11 cellular contexts compared by ENCODE assay signal in the genomic region with DNA sequence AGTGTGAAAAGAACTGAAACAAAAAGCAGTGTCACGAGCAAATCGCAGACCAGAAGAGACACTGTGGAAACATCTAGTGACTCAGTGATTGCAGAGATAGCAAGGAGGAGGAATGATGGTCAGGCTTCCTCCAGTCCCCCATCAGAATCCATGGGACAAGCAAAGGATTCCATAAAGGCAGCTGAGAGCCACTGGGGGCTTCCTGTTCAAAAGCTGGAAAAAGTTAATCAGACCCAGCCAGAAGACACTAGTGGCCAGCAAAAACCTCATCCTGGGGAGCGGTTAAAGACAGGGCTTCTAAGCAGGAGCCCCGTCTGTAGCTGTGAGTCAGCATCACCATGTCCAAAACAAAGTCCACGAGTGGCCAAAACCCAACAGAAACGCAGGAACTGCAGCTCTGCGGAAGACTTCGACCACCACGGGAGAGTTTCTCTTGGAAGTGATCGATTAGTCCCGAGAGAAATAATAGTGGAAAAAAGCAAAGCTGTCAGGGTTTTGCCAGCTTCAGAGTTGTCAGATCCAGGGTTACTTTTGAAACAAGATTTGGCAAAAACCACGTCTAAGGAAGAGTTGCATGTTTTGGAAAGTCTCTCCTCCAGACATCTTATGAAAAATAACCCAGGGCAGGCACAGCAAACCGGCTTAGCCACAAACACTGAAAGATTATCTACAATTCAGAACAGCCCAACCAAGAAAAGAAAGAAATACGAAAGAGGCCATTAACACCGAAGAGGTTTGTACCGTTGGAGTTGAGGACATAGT. TPM values are rescaled to one million over a fixed set of nuclear protein-coding genes. Genes with fewer than 3 reads are reported as not detected.
DNase-seq lines count a peak whose midpoint lies in the region; ATAC-seq and TF ChIP-seq lines count a peak whose summit lies in the region.
"Had no signal": no experiment of that assay in that cellular context is flagged by ENCODE, and none has a peak within 500 bp of the region (broad histone marks: within the 10 kb centered on the region; RNA-seq: fewer than 3 reads in every experiment).

No MANE protein-coding gene starts in this region.

- WGBS in smooth muscle cell (ENCODE audit: low lambda C conversion rate): 18% methylated on average over 16 of the region's 16 CpGs

- H2AFZ ChIP-seq in smooth muscle cell (ENCODE audit: low read depth): peak overlapping the region; percentile 23

- ATAC-seq in left lung (peak; percentile 72), HG03469 (IDR thresholded peaks at IDR 0.05; ENCODE audit: unreplicated experiment) (no peak)
- ATAC-seq in CD8-positive, alpha-beta T cell: no peak

- H3K9me3 ChIP-seq in left lung (no peaks in the 10 kb centered on the region), smooth muscle cell (replicated peaks; ENCODE audit: low read depth) (no peaks in the 10 kb centered on the region)
- H3K9me3 ChIP-seq in CD8-positive, alpha-beta T cell (ENCODE audit: low read length): no peaks in the 10 kb centered on the region
- H3K9me3 ChIP-seq: upper lobe of left lung had no signal

- H3K4me3 ChIP-seq in left lung (no peak overlapping the region), smooth muscle cell (peak overlapping the region; percentile 3)
- H3K4me3 ChIP-seq in CD8-positive, alpha-beta T cell (ENCODE audit: low read depth, low read length): no peak overlapping the region
- H3K4me3 ChIP-seq: upper lobe of left lung had no signal

- peak overlapping the region; percentile 93 for H3K27ac Mint-ChIP-seq in chondrocyte (ENCODE audit: unreplicated experiment)
- no peak overlapping the region for H3K27ac Mint-ChIP-seq in CD8-positive, alpha-beta T cell
- H3K27ac Mint-ChIP-seq: CD8-positive, alpha-beta memory T cell had no signal

- H3F3A ChIP-seq in smooth muscle cell (ENCODE audit: low read depth): peaks cover 34% of the 10 kb centered on the region

- H3K27me3 ChIP-seq in left lung: no peaks in the 10 kb centered on the region
- no peaks in the 10 kb centered on the region for H3K27me3 ChIP-seq in smooth muscle cell (ENCODE audit: low read depth)
- H3K27me3 ChIP-seq in CD8-positive, alpha-beta T cell (ENCODE audit: insufficient read depth, low read length): no peaks in the 10 kb centered on the region
- H3K27me3 ChIP-seq: upper lobe of left lung had no signal

- POLR2A ChIA-PET in CD8-positive, alpha-beta T cell (lab: Charles Lee): interaction anchor here (0.6 kb wide), 1 partner anchor 43 kb away, joined by 3 read pairs; no protein-coding TSS in a partner anchor

- H3K27ac ChIP-seq in left lung (peak overlapping the region in 1 of 2 donors; percentile 61), smooth muscle cell (ENCODE audit: low read depth) (peak overlapping the region; percentile 96)
- no peak overlapping the region for H3K27ac ChIP-seq in CD8-positive, alpha-beta T cell (ENCODE audit: low read depth, low read length)

- DNase-seq in M059J (ENCODE audit: low read depth) (peak; percentile 69), chondrocyte (ENCODE audit: low spot score) (no peak), left lung (peak in 1 of 2 donors; percentile 49), smooth muscle cell (lab: John Stamatoyannopoulos, UW; ENCODE audit: unreplicated experiment) (peak; percentile 13)
- DNase-seq in activated CD8-positive, alpha-beta memory T cell treated with anti-CD3 and anti-CD28 coated beads, Interleukin-2, amount 50 U/mL, for 48 hours: no peak
- DNase-seq in CD8-positive, alpha-beta T cell: no peak
- no peak for DNase-seq in activated CD4-positive, alpha-beta T cell treated with anti-CD3 and anti-CD28 coated beads for 1 hour
- DNase-seq: CD8-positive, alpha-beta memory T cell; stimulated activated CD4-positive, alpha-beta T cell treated with anti-CD3 and anti-CD28 coated beads, Interleukin-2, amount 100 ng/mL, for 48 hours; upper lobe of left lung had no signal

- no peaks in the 10 kb centered on the region for H4K20me1 ChIP-seq in smooth muscle cell (ENCODE audit: low read depth)

- peak overlapping the region; percentile 78 for H3K9ac ChIP-seq in smooth muscle cell (ENCODE audit: low read depth)

- H3K27me3 Mint-ChIP-seq in chondrocyte (ENCODE audit: low read depth): no peaks in the 10 kb centered on the region
- no peaks in the 10 kb centered on the region for H3K27me3 Mint-ChIP-seq in CD8-positive, alpha-beta T cell (ENCODE audit: low read depth)
- H3K27me3 Mint-ChIP-seq: CD8-positive, alpha-beta memory T cell had no signal

- H3K36me3 ChIP-seq in left lung (no peaks in the 10 kb centered on the region), smooth muscle cell (ENCODE audit: low read depth) (no peaks in the 10 kb centered on the region)
- no peaks in the 10 kb centered on the region for H3K36me3 ChIP-seq in CD8-positive, alpha-beta T cell (ENCODE audit: insufficient read depth, low read length)
- H3K36me3 ChIP-seq: upper lobe of left lung had no signal

- no peaks in the 10 kb centered on the region for H3K9me3 Mint-ChIP-seq in chondrocyte (ENCODE audit: low read depth)
- H3K9me3 Mint-ChIP-seq in CD8-positive, alpha-beta T cell: no peaks in the 10 kb centered on the region

- H3K4me3 Mint-ChIP-seq in chondrocyte (ENCODE audit: unreplicated experiment): peak overlapping the region; percentile 8
- no peak overlapping the region for H3K4me3 Mint-ChIP-seq in CD8-positive, alpha-beta T cell
- H3K4me3 Mint-ChIP-seq: CD8-positive, alpha-beta memory T cell had no signal

- H3K4me1 Mint-ChIP-seq in chondrocyte (ENCODE audit: low read depth): peaks cover 95% of the 10 kb centered on the region
- H3K4me1 Mint-ChIP-seq in CD8-positive, alpha-beta T cell (ENCODE audit: low read depth): no peaks in the 10 kb centered on the region
- H3K4me1 Mint-ChIP-seq: CD8-positive, alpha-beta memory T cell had no signal

- intact Hi-C loops in left lung (cut with DNase I): no loop called here
- intact Hi-C loops in CD8-positive, alpha-beta T cell (cut with DNase I, micrococcal nuclease): no loop called here

- peak overlapping the region; percentile 73 for H3K4me2 ChIP-seq in smooth muscle cell

- CTCF ChIA-PET in CD8-positive, alpha-beta T cell (lab: Charles Lee): no interaction called here

- no peaks in the 10 kb centered on the region for H3K79me2 ChIP-seq in smooth muscle cell (ENCODE audit: low read depth)

- H3K4me1 ChIP-seq in left lung (peaks cover 0 to 3% of the 10 kb centered on the region in 2 donors), smooth muscle cell (ENCODE audit: low read depth) (peaks cover 49% of the 10 kb centered on the region)
- no peaks in the 10 kb centered on the region for H3K4me1 ChIP-seq in CD8-positive, alpha-beta T cell (ENCODE audit: insufficient read depth, low read length)
- H3K4me1 ChIP-seq: upper lobe of left lung had no signal

- TF ChIP-seq CTCF in chondrocyte (IDR thresholded peaks at IDR 0.05) (no peak), left lung (IDR thresholded peaks at IDR 0.05) (no peak), smooth muscle cell (IDR thresholded peaks at IDR 0.05; ENCODE audit: borderline replicate concordance, insufficient read depth, poor library complexity, severe bottlenecking) (no peak)
- TF ChIP-seq CTCF in CD8-positive, alpha-beta T cell (IDR thresholded peaks at IDR 0.05): no peak

- H3K36me3 Mint-ChIP-seq in chondrocyte (ENCODE audit: low read depth): no peaks in the 10 kb centered on the region
- peaks cover 25% of the 10 kb centered on the region for H3K36me3 Mint-ChIP-seq in CD8-positive, alpha-beta T cell

RNA-seq across cellular contexts. Expression of gene JAG1, which starts 51.0 kb away (rescaled TPM):
- total RNA-seq in M059J (2014; rRNA removed; shearing (Covaris generic)): 10.9 and 14.8 TPM in 2 replicates
- total RNA-seq in chondrocyte (161 to 510 TPM (median 505 TPM) in 3 replicates), left lung (10 to 100 TPM; 31.2 to 65.0 TPM), smooth muscle cell (126 and 135 TPM in 2 replicates)
- polyA plus RNA-seq in smooth muscle cell: 45.0 and 73.6 TPM in 2 replicates
- under 1 TPM; 0.38 to 0.83 TPM for total RNA-seq in CD8-positive, alpha-beta T cell

Comparison
In these comparisons a context has a peak if more than half of its experiments do, and no peak if none do; other contexts are left out.
1. DNase-seq: peak in M059J (single experiment) and smooth muscle cell (single experiment); none in chondrocyte (single experiment), activated CD8-positive, alpha-beta memory T cell treated with anti-CD3 and anti-CD28 coated beads, Interleukin-2, amount 50 U/mL, for 48 hours (single experiment), CD8-positive, alpha-beta T cell (0 of 7) and activated CD4-positive, alpha-beta T cell treated with anti-CD3 and anti-CD28 coated beads for 1 hour (single experiment).